1 cellular context compared by ENCODE assay signal in genomic region chr1:39900662-39901485, GRCh38.
TF ChIP-seq lines count a peak whose summit lies in the region.

No MANE protein-coding gene starts in this region.

TF ChIP-seq in HCT116, 20 proteins besides CTCF, POLR2A, EP300 and RAD21 (continued from another document):
- no peak for TF ChIP-seq FOSL1 (IDR thresholded peaks at IDR 0.05; ENCODE audit: low read depth)
- no peak for TF ChIP-seq MAX (IDR thresholded peaks at IDR 0.05)
- TF ChIP-seq ZNF274 (IDR thresholded peaks at IDR 0.05; ENCODE audit: low read depth, low read length), result no peak
- no peak for TF ChIP-seq JUND (IDR thresholded peaks at IDR 0.05)
- TF ChIP-seq CEBPB (IDR thresholded peaks at IDR 0.05; ENCODE audit: low read depth), result no peak
- no peak for TF ChIP-seq EGR1 (IDR thresholded peaks at IDR 0.05; ENCODE audit: low read depth)
- TF ChIP-seq POLR2AphosphoS5 (IDR thresholded peaks at IDR 0.05; ENCODE audit: low read depth, low read length), result no peak
- TF ChIP-seq CBX3 (IDR thresholded peaks at IDR 0.05; ENCODE audit: low read depth), result no peak
- no peak for TF ChIP-seq SRF (IDR thresholded peaks at IDR 0.05; ENCODE audit: low read depth)
- TF ChIP-seq ZFX (IDR thresholded peaks at IDR 0.05), result no peak
- TF ChIP-seq ZBTB33 (IDR thresholded peaks at IDR 0.05; ENCODE audit: extremely low read depth, insufficient replicate concordance, low read length), result no peak
- TF ChIP-seq, protein P1, sequence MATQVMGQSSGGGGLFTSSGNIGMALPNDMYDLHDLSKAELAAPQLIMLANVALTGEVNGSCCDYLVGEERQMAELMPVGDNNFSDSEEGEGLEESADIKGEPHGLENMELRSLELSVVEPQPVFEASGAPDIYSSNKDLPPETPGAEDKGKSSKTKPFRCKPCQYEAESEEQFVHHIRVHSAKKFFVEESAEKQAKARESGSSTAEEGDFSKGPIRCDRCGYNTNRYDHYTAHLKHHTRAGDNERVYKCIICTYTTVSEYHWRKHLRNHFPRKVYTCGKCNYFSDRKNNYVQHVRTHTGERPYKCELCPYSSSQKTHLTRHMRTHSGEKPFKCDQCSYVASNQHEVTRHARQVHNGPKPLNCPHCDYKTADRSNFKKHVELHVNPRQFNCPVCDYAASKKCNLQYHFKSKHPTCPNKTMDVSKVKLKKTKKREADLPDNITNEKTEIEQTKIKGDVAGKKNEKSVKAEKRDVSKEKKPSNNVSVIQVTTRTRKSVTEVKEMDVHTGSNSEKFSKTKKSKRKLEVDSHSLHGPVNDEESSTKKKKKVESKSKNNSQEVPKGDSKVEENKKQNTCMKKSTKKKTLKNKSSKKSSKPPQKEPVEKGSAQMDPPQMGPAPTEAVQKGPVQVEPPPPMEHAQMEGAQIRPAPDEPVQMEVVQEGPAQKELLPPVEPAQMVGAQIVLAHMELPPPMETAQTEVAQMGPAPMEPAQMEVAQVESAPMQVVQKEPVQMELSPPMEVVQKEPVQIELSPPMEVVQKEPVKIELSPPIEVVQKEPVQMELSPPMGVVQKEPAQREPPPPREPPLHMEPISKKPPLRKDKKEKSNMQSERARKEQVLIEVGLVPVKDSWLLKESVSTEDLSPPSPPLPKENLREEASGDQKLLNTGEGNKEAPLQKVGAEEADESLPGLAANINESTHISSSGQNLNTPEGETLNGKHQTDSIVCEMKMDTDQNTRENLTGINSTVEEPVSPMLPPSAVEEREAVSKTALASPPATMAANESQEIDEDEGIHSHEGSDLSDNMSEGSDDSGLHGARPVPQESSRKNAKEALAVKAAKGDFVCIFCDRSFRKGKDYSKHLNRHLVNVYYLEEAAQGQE (IDR thresholded peaks at IDR 0.05; ENCODE audit: low read depth), result no peak
- TF ChIP-seq EZH2 (IDR thresholded peaks at IDR 0.05), result no peak
TF ChIP-seq in HCT116: peak in this region for 0.
